ENCODE assay signal across 19 cellular contexts in genomic region chr13:107348471-107348870, GRCh38.
"Had no signal": no experiment of that assay in that cellular context is flagged by ENCODE, and none has a peak within 500 bp of the region (broad histone marks: within the 10 kb centered on the region; RNA-seq: fewer than 3 reads in every experiment).

No MANE protein-coding gene starts in this region.

- H3K4me3 ChIP-seq: ascending aorta, breast epithelium, gastroesophageal sphincter, left ventricle myocardium inferior, thyroid gland had no signal

- ATAC-seq: activated naive CD8-positive, alpha-beta T cell treated with anti-CD3 and anti-CD28 coated beads, Interleukin-2, amount 50 U/mL, for 24 hours; activated T-helper 17 cell treated with anti-CD3 and anti-CD28 coated beads, Interleukin-2, amount 50 U/mL, for 72 hours; effector memory CD8-positive, alpha-beta T cell; gastroesophageal sphincter; naive thymus-derived CD8-positive, alpha-beta T cell; stimulated activated effector memory CD8-positive, alpha-beta T cell treated with anti-CD3 and anti-CD28 coated beads, Interleukin-12 subunit alpha, Interleukin-12 subunit beta, amount 100 ng/mL, for 72 hours had no signal

- H3K9ac ChIP-seq: parathyroid adenoma had no signal

- DNase-seq: activated CD4-positive, alpha-beta T cell treated with anti-CD3 and anti-CD28 coated beads for 1 hour; activated CD4-positive, alpha-beta T cell treated with anti-CD3 and anti-CD28 coated beads, Interleukin-2, amount 50 U/mL, for 48 hours; activated naive CD4-positive, alpha-beta T cell treated with anti-CD3 and anti-CD28 coated beads for 36 hours; activated naive CD8-positive, alpha-beta T cell treated with anti-CD3 and anti-CD28 coated beads, Interleukin-2, amount 50 U/mL, for 24 hours; cerebellar nuclear complex; dermis blood vessel endothelial cell; effector memory CD8-positive, alpha-beta T cell; islet precursor cell; left ventricle myocardium inferior; naive thymus-derived CD8-positive, alpha-beta T cell; retina; thyroid gland had no signal

- H3K27me3 ChIP-seq: ascending aorta, breast epithelium, gastroesophageal sphincter, thyroid gland had no signal

- H3K36me3 ChIP-seq: ascending aorta, breast epithelium, gastroesophageal sphincter, left ventricle myocardium inferior, thyroid gland had no signal

- H3K9me3 ChIP-seq: ascending aorta, breast epithelium, gastroesophageal sphincter, left ventricle myocardium inferior, thyroid gland had no signal

- H2AFZ ChIP-seq: parathyroid adenoma had no signal

- H3K4me1 ChIP-seq: ascending aorta, breast epithelium, gastroesophageal sphincter, left ventricle myocardium inferior, parathyroid adenoma, thyroid gland had no signal

- H3K27ac ChIP-seq: ascending aorta, breast epithelium, gastroesophageal sphincter, left ventricle myocardium inferior, parathyroid adenoma, thyroid gland, VCaP had no signal
